1 cellular context compared by ENCODE assay signal in the genomic region with DNA sequence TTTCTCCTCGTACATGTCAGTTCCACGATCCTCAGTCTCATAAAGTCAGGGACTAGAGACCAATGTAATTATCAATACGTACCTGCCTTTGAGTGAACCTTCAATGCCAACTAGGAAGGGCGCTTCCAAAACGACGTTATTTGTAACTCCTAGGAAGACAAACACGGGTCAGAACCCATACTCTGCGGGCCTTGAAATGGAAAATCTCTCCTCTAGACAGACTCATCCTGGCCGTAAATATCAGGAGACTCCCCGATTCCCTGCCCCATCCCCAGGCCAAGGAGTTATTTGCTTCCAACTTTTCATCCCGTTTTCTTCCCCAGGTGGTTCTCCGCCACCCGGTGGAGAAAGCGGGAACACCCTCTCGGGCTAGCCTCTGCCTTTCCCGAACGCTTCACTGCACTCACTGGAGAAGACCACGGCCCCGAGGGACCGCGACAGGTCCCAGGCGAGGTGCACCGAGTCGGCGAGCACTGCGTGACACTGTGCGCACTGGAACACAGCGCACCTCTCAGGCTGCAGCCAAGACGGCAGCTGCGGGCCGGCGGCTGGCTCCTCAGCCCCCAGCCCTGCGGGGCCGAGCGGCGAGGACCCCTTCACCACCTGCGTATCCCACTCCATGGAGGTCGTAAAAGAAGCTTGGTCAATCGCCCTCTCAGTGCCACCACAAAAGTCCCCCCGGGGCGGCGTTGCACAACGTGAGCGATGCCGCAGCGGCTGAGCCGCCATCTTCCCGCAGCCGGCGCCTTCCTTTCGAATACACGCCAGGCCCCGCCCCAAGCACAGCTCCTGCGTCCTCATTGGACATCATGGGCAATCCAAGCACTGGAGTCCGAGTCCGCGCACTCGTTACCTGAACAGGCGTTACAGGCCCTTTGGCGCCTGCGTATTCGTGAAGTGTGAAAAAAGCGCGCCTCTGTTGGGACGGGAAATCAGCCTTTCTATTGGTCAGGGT.
TF ChIP-seq lines count a peak whose summit lies in the region.

TSS of gene OIP5 (minus strand) at position 759 of the 955 bp plus-strand sequence. CDS start at position 729, 30 bp downstream.

TF ChIP-seq in WTC11, 78 proteins besides CTCF, POLR2A, EP300 and RAD21 (continued from another document and continues in another):
- TF ChIP-seq AFF4 (CRISPR knock-in tag; IDR thresholded peaks at IDR 0.05; ENCODE audit: borderline replicate concordance) = no peak
- TF ChIP-seq E2F4 (CRISPR knock-in tag; IDR thresholded peaks at IDR 0.05; ENCODE audit: borderline replicate concordance, low read depth) = no peak
- no peak for TF ChIP-seq SMAD4 (CRISPR knock-in tag; IDR thresholded peaks at IDR 0.05)
- TF ChIP-seq, protein P1, sequence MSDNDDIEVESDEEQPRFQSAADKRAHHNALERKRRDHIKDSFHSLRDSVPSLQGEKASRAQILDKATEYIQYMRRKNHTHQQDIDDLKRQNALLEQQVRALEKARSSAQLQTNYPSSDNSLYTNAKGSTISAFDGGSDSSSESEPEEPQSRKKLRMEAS (CRISPR knock-in tag; IDR thresholded peaks at IDR 0.05) = peak; percentile 80
- TF ChIP-seq, protein P2, sequence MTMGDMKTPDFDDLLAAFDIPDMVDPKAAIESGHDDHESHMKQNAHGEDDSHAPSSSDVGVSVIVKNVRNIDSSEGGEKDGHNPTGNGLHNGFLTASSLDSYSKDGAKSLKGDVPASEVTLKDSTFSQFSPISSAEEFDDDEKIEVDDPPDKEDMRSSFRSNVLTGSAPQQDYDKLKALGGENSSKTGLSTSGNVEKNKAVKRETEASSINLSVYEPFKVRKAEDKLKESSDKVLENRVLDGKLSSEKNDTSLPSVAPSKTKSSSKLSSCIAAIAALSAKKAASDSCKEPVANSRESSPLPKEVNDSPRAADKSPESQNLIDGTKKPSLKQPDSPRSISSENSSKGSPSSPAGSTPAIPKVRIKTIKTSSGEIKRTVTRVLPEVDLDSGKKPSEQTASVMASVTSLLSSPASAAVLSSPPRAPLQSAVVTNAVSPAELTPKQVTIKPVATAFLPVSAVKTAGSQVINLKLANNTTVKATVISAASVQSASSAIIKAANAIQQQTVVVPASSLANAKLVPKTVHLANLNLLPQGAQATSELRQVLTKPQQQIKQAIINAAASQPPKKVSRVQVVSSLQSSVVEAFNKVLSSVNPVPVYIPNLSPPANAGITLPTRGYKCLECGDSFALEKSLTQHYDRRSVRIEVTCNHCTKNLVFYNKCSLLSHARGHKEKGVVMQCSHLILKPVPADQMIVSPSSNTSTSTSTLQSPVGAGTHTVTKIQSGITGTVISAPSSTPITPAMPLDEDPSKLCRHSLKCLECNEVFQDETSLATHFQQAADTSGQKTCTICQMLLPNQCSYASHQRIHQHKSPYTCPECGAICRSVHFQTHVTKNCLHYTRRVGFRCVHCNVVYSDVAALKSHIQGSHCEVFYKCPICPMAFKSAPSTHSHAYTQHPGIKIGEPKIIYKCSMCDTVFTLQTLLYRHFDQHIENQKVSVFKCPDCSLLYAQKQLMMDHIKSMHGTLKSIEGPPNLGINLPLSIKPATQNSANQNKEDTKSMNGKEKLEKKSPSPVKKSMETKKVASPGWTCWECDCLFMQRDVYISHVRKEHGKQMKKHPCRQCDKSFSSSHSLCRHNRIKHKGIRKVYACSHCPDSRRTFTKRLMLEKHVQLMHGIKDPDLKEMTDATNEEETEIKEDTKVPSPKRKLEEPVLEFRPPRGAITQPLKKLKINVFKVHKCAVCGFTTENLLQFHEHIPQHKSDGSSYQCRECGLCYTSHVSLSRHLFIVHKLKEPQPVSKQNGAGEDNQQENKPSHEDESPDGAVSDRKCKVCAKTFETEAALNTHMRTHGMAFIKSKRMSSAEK (CRISPR knock-in tag; IDR thresholded peaks at IDR 0.05; ENCODE audit: borderline replicate concordance) = no peak
- peak; percentile 50 for TF ChIP-seq NFYB (CRISPR knock-in tag; conservative IDR thresholded peaks at IDR 0.05; ENCODE audit: low read depth)
- TF ChIP-seq, protein P3, sequence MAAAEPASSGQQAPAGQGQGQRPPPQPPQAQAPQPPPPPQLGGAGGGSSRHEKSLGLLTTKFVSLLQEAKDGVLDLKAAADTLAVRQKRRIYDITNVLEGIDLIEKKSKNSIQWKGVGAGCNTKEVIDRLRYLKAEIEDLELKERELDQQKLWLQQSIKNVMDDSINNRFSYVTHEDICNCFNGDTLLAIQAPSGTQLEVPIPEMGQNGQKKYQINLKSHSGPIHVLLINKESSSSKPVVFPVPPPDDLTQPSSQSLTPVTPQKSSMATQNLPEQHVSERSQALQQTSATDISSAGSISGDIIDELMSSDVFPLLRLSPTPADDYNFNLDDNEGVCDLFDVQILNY (CRISPR knock-in tag; IDR thresholded peaks at IDR 0.05) = peak; percentile 65; the same call in 1 of the 2 replicates
- TF ChIP-seq, protein P4, sequence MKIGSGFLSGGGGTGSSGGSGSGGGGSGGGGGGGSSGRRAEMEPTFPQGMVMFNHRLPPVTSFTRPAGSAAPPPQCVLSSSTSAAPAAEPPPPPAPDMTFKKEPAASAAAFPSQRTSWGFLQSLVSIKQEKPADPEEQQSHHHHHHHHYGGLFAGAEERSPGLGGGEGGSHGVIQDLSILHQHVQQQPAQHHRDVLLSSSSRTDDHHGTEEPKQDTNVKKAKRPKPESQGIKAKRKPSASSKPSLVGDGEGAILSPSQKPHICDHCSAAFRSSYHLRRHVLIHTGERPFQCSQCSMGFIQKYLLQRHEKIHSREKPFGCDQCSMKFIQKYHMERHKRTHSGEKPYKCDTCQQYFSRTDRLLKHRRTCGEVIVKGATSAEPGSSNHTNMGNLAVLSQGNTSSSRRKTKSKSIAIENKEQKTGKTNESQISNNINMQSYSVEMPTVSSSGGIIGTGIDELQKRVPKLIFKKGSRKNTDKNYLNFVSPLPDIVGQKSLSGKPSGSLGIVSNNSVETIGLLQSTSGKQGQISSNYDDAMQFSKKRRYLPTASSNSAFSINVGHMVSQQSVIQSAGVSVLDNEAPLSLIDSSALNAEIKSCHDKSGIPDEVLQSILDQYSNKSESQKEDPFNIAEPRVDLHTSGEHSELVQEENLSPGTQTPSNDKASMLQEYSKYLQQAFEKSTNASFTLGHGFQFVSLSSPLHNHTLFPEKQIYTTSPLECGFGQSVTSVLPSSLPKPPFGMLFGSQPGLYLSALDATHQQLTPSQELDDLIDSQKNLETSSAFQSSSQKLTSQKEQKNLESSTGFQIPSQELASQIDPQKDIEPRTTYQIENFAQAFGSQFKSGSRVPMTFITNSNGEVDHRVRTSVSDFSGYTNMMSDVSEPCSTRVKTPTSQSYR (CRISPR knock-in tag; IDR thresholded peaks at IDR 0.05) = no peak
- peak; percentile 81 for TF ChIP-seq ETV6 (CRISPR knock-in tag; IDR thresholded peaks at IDR 0.05)
- no peak for TF ChIP-seq FOXJ3 (CRISPR knock-in tag; IDR thresholded peaks at IDR 0.05; ENCODE audit: borderline replicate concordance)
- TF ChIP-seq ZNF232 (CRISPR knock-in tag; IDR thresholded peaks at IDR 0.05) = peak; percentile 56
- TF ChIP-seq ELF4 (CRISPR knock-in tag; IDR thresholded peaks at IDR 0.05; ENCODE audit: low read depth) = no peak
- TF ChIP-seq USF1 (CRISPR knock-in tag; IDR thresholded peaks at IDR 0.05) = no peak; the same call in 1 of the 2 replicates
- TF ChIP-seq NFATC4 (CRISPR knock-in tag; IDR thresholded peaks at IDR 0.05) = peak; percentile 46; the same call in 1 of the 2 replicates
- TF ChIP-seq, protein P5, sequence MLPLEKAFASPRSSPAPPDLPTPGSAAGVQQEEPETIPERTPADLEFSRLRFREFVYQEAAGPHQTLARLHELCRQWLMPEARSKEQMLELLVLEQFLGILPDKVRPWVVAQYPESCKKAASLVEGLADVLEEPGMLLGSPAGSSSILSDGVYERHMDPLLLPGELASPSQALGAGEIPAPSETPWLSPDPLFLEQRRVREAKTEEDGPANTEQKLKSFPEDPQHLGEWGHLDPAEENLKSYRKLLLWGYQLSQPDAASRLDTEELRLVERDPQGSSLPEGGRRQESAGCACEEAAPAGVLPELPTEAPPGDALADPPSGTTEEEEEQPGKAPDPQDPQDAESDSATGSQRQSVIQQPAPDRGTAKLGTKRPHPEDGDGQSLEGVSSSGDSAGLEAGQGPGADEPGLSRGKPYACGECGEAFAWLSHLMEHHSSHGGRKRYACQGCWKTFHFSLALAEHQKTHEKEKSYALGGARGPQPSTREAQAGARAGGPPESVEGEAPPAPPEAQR (CRISPR knock-in tag; IDR thresholded peaks at IDR 0.05) = no peak
- TF ChIP-seq TP53 (CRISPR knock-in tag; IDR thresholded peaks at IDR 0.05) = no peak
- TF ChIP-seq CBFB (CRISPR knock-in tag; IDR thresholded peaks at IDR 0.05; ENCODE audit: low read depth) = no peak
- TF ChIP-seq JUN (CRISPR knock-in tag; IDR thresholded peaks at IDR 0.05) = peak; percentile 75; the same call in 1 of the 2 replicates
- TF ChIP-seq GRHL2 (CRISPR knock-in tag; IDR thresholded peaks at IDR 0.05; ENCODE audit: insufficient replicate concordance, severe bottlenecking) = no peak
- peak; percentile 60; the same call in 1 of the 2 replicates for TF ChIP-seq HMGXB4 (CRISPR knock-in tag; IDR thresholded peaks at IDR 0.05)
- no peak; the same call in 1 of the 2 replicates for TF ChIP-seq KAT7 (CRISPR knock-in tag; IDR thresholded peaks at IDR 0.05; ENCODE audit: borderline replicate concordance)
- TF ChIP-seq EMX1 (CRISPR knock-in tag; IDR thresholded peaks at IDR 0.05) = peak; percentile 75; the same call in 1 of the 2 replicates
- TF ChIP-seq, protein P6, sequence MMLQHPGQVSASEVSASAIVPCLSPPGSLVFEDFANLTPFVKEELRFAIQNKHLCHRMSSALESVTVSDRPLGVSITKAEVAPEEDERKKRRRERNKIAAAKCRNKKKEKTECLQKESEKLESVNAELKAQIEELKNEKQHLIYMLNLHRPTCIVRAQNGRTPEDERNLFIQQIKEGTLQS (CRISPR knock-in tag; conservative IDR thresholded peaks at IDR 0.05) = no peak
- TF ChIP-seq E2F1 (CRISPR knock-in tag; IDR thresholded peaks at IDR 0.05) = no peak; the same call in 1 of the 2 replicates
- peak; percentile 79; the same call in 1 of the 2 replicates for TF ChIP-seq FOXK1 (CRISPR knock-in tag; IDR thresholded peaks at IDR 0.05)
- no peak for TF ChIP-seq ZNF512 (CRISPR knock-in tag; IDR thresholded peaks at IDR 0.05; ENCODE audit: borderline replicate concordance)
